In genomic region chr2:85771486-85771885, GRCh38 we compare ENCODE assay signal across 11 cellular contexts. TPM values are rescaled to one million over a fixed set of nuclear protein-coding genes. Genes with fewer than 3 reads are reported as not detected.
DNase-seq lines count a peak whose midpoint lies in the region; ATAC-seq and TF ChIP-seq lines count a peak whose summit lies in the region.
"Had no signal": no experiment of that assay in that cellular context is flagged by ENCODE, and none has a peak within 500 bp of the region (broad histone marks: within the 10 kb centered on the region; RNA-seq: fewer than 3 reads in every experiment).

No MANE protein-coding gene starts in this region.

- no peak overlapping the region for H3K4me3 Mint-ChIP-seq in activated T-helper 1 cell treated with anti-CD3 and anti-CD28 coated beads, Interleukin-12 subunit alpha, Interleukin-12 subunit beta, Interleukin-2, Interleukin-4 antibody, amounts not matched to agents 30 ng/mL and 10 ng/mL and 1 ng/mL, durations not matched to agents 14 hours and 24 hours and 36 hours
- H3K4me3 Mint-ChIP-seq: activated B cell treated with CpG ODN at 0.5 μM for 24 hours; central memory CD8-positive, alpha-beta T cell had no signal

- peaks cover 32% of the 10 kb centered on the region for H3K27me3 Mint-ChIP-seq in activated T-helper 1 cell treated with anti-CD3 and anti-CD28 coated beads, Interleukin-12 subunit alpha, Interleukin-12 subunit beta, Interleukin-2, Interleukin-4 antibody, amounts not matched to agents 30 ng/mL and 10 ng/mL and 1 ng/mL, durations not matched to agents 14 hours and 24 hours and 36 hours (ENCODE audit: insufficient read depth)

- POLR2A ChIA-PET in Panc1 (lab: Charles Lee) = interaction anchor here (1.0 kb wide), 1 partner anchor 11 kb away, joined by 3 read pairs; no protein-coding TSS in a partner anchor

- H3K27ac ChIP-seq in Panc1 (ENCODE audit: low read length) (peak overlapping the region; percentile 82), colonic mucosa (peak overlapping the region; percentile 24), muscle layer of colon (ENCODE audit: low read depth, low read length) (peak overlapping the region; percentile 86), tibial artery (peak overlapping the region; percentile 82 to 87)

- H3K4me1 Mint-ChIP-seq in activated T-helper 1 cell treated with anti-CD3 and anti-CD28 coated beads, Interleukin-12 subunit alpha, Interleukin-12 subunit beta, Interleukin-2, Interleukin-4 antibody, amounts not matched to agents 30 ng/mL and 10 ng/mL and 1 ng/mL, durations not matched to agents 14 hours and 24 hours and 36 hours (ENCODE audit: low read depth) = peaks cover 6% of the 10 kb centered on the region
- H3K4me1 Mint-ChIP-seq: activated B cell treated with CpG ODN at 0.5 μM for 24 hours; central memory CD8-positive, alpha-beta T cell had no signal

- CTCF ChIA-PET in Panc1 (lab: Charles Lee) = interaction anchor here (0.6 to 1.4 kb wide), 6 partner anchors 18 to 234 kb away, joined by 3 to 8 read pairs (median 4); partner anchors contain the start of gene ATOH8

- H3K27me3 ChIP-seq in Panc1 (ENCODE audit: control insufficient read depth, insufficient read depth, low read length) (no peaks in the 10 kb centered on the region), colonic mucosa (no peaks in the 10 kb centered on the region), muscle layer of colon (ENCODE audit: control insufficient read depth in 1 of 2, insufficient read depth in 2 of 2, low read length in 2 of 2) (no peaks in the 10 kb centered on the region), tibial artery (no peaks in the 10 kb centered on the region)

- H3K36me3 Mint-ChIP-seq in activated T-helper 1 cell treated with anti-CD3 and anti-CD28 coated beads, Interleukin-12 subunit alpha, Interleukin-12 subunit beta, Interleukin-2, Interleukin-4 antibody, amounts not matched to agents 30 ng/mL and 10 ng/mL and 1 ng/mL, durations not matched to agents 14 hours and 24 hours and 36 hours (ENCODE audit: low read depth) = no peaks in the 10 kb centered on the region

- peak overlapping the region in 1 of 2 donors; percentile 39 for H3K9ac ChIP-seq in colonic mucosa (ENCODE audit: low read depth in 2 of 2, low read length in 2 of 2)
- H3K9ac ChIP-seq in muscle layer of colon (ENCODE audit: low read length) = no peak overlapping the region

- DNase-seq in Panc1 (ENCODE audit: low read depth, low spot score) = no peak
- DNase-seq in colonic mucosa = no peak
- no peak for DNase-seq in tibial artery
- DNase-seq in putamen (ENCODE audit: low spot score) = no peak
- DNase-seq in activated T-helper 1 cell treated with anti-CD3 and anti-CD28 coated beads, Interleukin-12 subunit alpha, Interleukin-12 subunit beta, Interleukin-2, Interleukin-4 antibody, amounts not matched to agents 30 ng/mL and 10 ng/mL and 1 ng/mL, durations not matched to agents 14 hours and 24 hours and 36 hours (ENCODE audit: low spot score) = no peak
- DNase-seq in HPDE6-E6E7 (ENCODE audit: extremely low spot score) = no peak
- DNase-seq: activated B cell treated with CpG ODN at 0.5 μM for 24 hours, Calu3 had no signal

- H3K4me1 ChIP-seq in Panc1 (ENCODE audit: control insufficient read depth, insufficient read depth, low read length) = peaks cover 73% of the 10 kb centered on the region
- peaks cover 10% of the 10 kb centered on the region for H3K4me1 ChIP-seq in colonic mucosa
- peaks cover 79% of the 10 kb centered on the region for H3K4me1 ChIP-seq in muscle layer of colon (ENCODE audit: insufficient read depth, low read length)
- H3K4me1 ChIP-seq in tibial artery = peaks cover 0 to 95% (median 86%) of the 10 kb centered on the region in 4 donors

- ATAC-seq in Panc1 = no peak

- H3K9me3 Mint-ChIP-seq in activated T-helper 1 cell treated with anti-CD3 and anti-CD28 coated beads, Interleukin-12 subunit alpha, Interleukin-12 subunit beta, Interleukin-2, Interleukin-4 antibody, amounts not matched to agents 30 ng/mL and 10 ng/mL and 1 ng/mL, durations not matched to agents 14 hours and 24 hours and 36 hours = no peaks in the 10 kb centered on the region
- H3K9me3 Mint-ChIP-seq: activated B cell treated with CpG ODN at 0.5 μM for 24 hours; central memory CD8-positive, alpha-beta T cell had no signal

- H3K36me3 ChIP-seq in Panc1 (ENCODE audit: control insufficient read depth, insufficient read depth, low read length) (no peaks in the 10 kb centered on the region), colonic mucosa (no peaks in the 10 kb centered on the region), muscle layer of colon (ENCODE audit: insufficient read depth, low read length) (peaks cover 8% of the 10 kb centered on the region), tibial artery (peaks cover 24 to 80% (median 32%) of the 10 kb centered on the region in 3 donors)

- H3K4me3 ChIP-seq in Panc1 (ENCODE audit: low read depth in 2 of 2, low read length in 2 of 2) (no peak overlapping the region), colonic mucosa (no peak overlapping the region), muscle layer of colon (ENCODE audit: low read depth in 1 of 2, low read length in 2 of 2) (peak overlapping the region in 1 of 2 donors; percentile 42), tibial artery (peak overlapping the region; percentile 18 to 29)
- H3K4me3 ChIP-seq: left lung had no signal

- TF ChIP-seq CTCF in Panc1 (IDR thresholded peaks at IDR 0.05) (no peak), colonic mucosa (IDR thresholded peaks at IDR 0.05) (no peak), tibial artery (IDR thresholded peaks at IDR 0.05) (no peak)

- no peaks in the 10 kb centered on the region for H3K9me3 ChIP-seq in Panc1 (ENCODE audit: control insufficient read depth, insufficient read depth, low read depth, low read length)
- no peaks in the 10 kb centered on the region for H3K9me3 ChIP-seq in colonic mucosa
- no peaks in the 10 kb centered on the region for H3K9me3 ChIP-seq in muscle layer of colon (ENCODE audit: low read length)
- no peaks in the 10 kb centered on the region for H3K9me3 ChIP-seq in tibial artery
- H3K9me3 ChIP-seq: left lung had no signal

- in situ Hi-C loops in Panc1 (cut with HindIII; ENCODE audit: low pct_unique_long_range_greater_than_20kb, low sequenced_read_pairs) = no loop called here

- H3K27ac Mint-ChIP-seq in activated T-helper 1 cell treated with anti-CD3 and anti-CD28 coated beads, Interleukin-12 subunit alpha, Interleukin-12 subunit beta, Interleukin-2, Interleukin-4 antibody, amounts not matched to agents 30 ng/mL and 10 ng/mL and 1 ng/mL, durations not matched to agents 14 hours and 24 hours and 36 hours = no peak overlapping the region
- H3K27ac Mint-ChIP-seq: activated B cell treated with CpG ODN at 0.5 μM for 24 hours had no signal

- intact Hi-C loops in Panc1 (cut with micrococcal nuclease; ENCODE audit: unreplicated experiment) = no loop called here
- intact Hi-C loops in colonic mucosa (cut with DNase I) = no loop called here
- intact Hi-C loops in tibial artery (cut with DNase I; ENCODE audit: low total_unique reads) = loop anchor here (2.0 kb wide), 1 partner anchor 17 kb away; no protein-coding TSS in a partner anchor
- intact Hi-C loops in activated T-helper 1 cell treated with anti-CD3 and anti-CD28 coated beads, Interleukin-12 subunit alpha, Interleukin-12 subunit beta, Interleukin-2, Interleukin-4 antibody, amounts not matched to agents 30 ng/mL and 10 ng/mL and 1 ng/mL, durations not matched to agents 14 hours and 24 hours and 36 hours (cut with micrococcal nuclease) = no loop called here

- no TSS peak for BruUV-seq in Panc1 (replicated peaks; lab: Mats Ljungman, UMichigan)

RNA-seq across cellular contexts. Expression of gene ATOH8, which starts 17.7 kb away (rescaled TPM):
- 3.8 TPM for total RNA-seq in Panc1 (2021; ENCODE audit: unreplicated experiment)
- polyA plus RNA-seq in Panc1 (2012; ENCODE audit: insufficient read length) = 3.7 TPM
- 1 to 10 TPM; 2.5 TPM for total RNA-seq in colonic mucosa
- 0.29 and 0.47 TPM in 2 replicates for total RNA-seq in activated T-helper 1 cell treated with anti-CD3 and anti-CD28 coated beads, Interleukin-12 subunit alpha, Interleukin-12 subunit beta, Interleukin-2, Interleukin-4 antibody, amounts not matched to agents 30 ng/mL and 10 ng/mL and 1 ng/mL, durations not matched to agents 14 hours and 24 hours and 36 hours
- total RNA-seq: activated B cell treated with CpG ODN at 0.5 μM for 24 hours had no signal

Comparison
In these comparisons a context has a peak if more than half of its experiments do, and no peak if none do; other contexts are left out.
1. H3K27ac ChIP-seq: peak in every context shown above with its lines; median percentile 86 in muscle layer of colon; 84 in tibial artery; 82 in Panc1; 24 in colonic mucosa.
2. H3K4me3 ChIP-seq: peak in tibial artery (2 of 2); none in Panc1 (0 of 2) and colonic mucosa (single experiment).